ENCODE assay signal across 17 cellular contexts in genomic region chr5:107782770-107783169, GRCh38.
A peak's percentile ranks its signal among the peaks of the same experiment; 100 is the strongest.
DNase-seq lines count a peak whose midpoint lies in the region; ATAC-seq, FAIRE-seq and TF ChIP-seq lines count a peak whose summit lies in the region.
"Had no signal": no experiment of that assay in that cellular context is flagged by ENCODE, and none has a peak within 500 bp of the region (broad histone marks: within the 10 kb centered on the region; RNA-seq: fewer than 3 reads in every experiment).

No MANE protein-coding gene starts in this region.

- TF ChIP-seq CTCF in HepG2 (CRISPR knock-in tag; IDR thresholded peaks at IDR 0.05) (no peak), right lobe of liver (IDR thresholded peaks at IDR 0.05) (no peak), hepatocyte (IDR thresholded peaks at IDR 0.05; ENCODE audit: poor library complexity) (no peak)

- DNase-seq in HepG2 (ENCODE audit: low spot score) (no peak), right lobe of liver (no peak), SK-N-MC (ENCODE audit: low read depth, low spot score) (no peak), hepatocyte (ENCODE audit: low spot score) (no peak), NOMO-1 treated with dmso at 0.1 percent for 144 hours (lab: John Stamatoyannopoulos, UW; ENCODE audit: unreplicated experiment) (no peak)
- DNase-seq: CD8-positive, alpha-beta T cell; DMS 273 treated with DMSO at 0.1 percent for 48 hours; DMS53; DND-41; EL had no signal

- no peaks in the 10 kb centered on the region for H3K9me2 ChIP-seq in hepatocyte (replicated peaks; ENCODE audit: insufficient read depth)

- H3K4me1 ChIP-seq in HepG2 (ENCODE audit: insufficient read depth, low read length) (no peaks in the 10 kb centered on the region), right lobe of liver (no peaks in the 10 kb centered on the region), hepatocyte (ENCODE audit: insufficient read depth) (peaks cover 10% of the 10 kb centered on the region)
- H3K4me1 ChIP-seq: BLaER1 treated with 17β-estradiol and CSF1 and Interleukin-3, amounts not matched to agents 10 nM and 100 nM had no signal

- intact Hi-C loops in HepG2 (cut with micrococcal nuclease; ENCODE audit: unreplicated experiment) (no loop called here), right lobe of liver (cut with DNase I) (no loop called here)

- CTCF ChIA-PET in HepG2 (lab: Yijun Ruan, JAX; ENCODE audit: low intra/inter-chr PET ratio, low total read pairs) = no interaction called here

- POLR2A ChIA-PET in HepG2 (lab: Yijun Ruan, JAX) = no interaction called here

- in situ Hi-C loops in HepG2 (cut with HindIII; ENCODE audit: extremely low pct_ligation_motif_present, low pct_unique_long_range_greater_than_20kb) = no loop called here

- TF ChIP-seq RAD21 in HepG2 (CRISPR knock-in tag; IDR thresholded peaks at IDR 0.05) = no peak

- TF ChIP-seq EP300 in HepG2 (IDR thresholded peaks at IDR 0.05; ENCODE audit: low read depth in 2 of 2, low read length in 2 of 2) = no peak
- no peak for TF ChIP-seq EP300 in HepG2 (CRISPR knock-in tag; IDR thresholded peaks at IDR 0.05; ENCODE audit: borderline replicate concordance)

- H3K4me3 ChIP-seq in HepG2 (replicated peaks in 1 of 3; ENCODE audit: insufficient read depth in 1 of 3, low read depth in 2 of 3, low read length in 3 of 3) (no peak overlapping the region), right lobe of liver (no peak overlapping the region), SK-N-MC (no peak overlapping the region), hepatocyte (no peak overlapping the region)
- H3K4me3 ChIP-seq: BLaER1 treated with 17β-estradiol and CSF1 and Interleukin-3, amounts not matched to agents 10 nM and 100 nM; GM12878; GM23248; HAP-1 had no signal

- H3K27ac ChIP-seq in HepG2 (ENCODE audit: extremely low read length, insufficient read depth, low read length) (no peak overlapping the region), right lobe of liver (no peak overlapping the region), SK-N-MC (peak overlapping the region; percentile 34; the same call in 1 of the 2 replicates), hepatocyte (peak overlapping the region; percentile 61)
- H3K27ac ChIP-seq: 22Rv1; BLaER1 treated with 17β-estradiol and CSF1 and Interleukin-3, amounts not matched to agents 10 nM and 100 nM; GM23248 had no signal

- no peaks in the 10 kb centered on the region for H4K20me1 ChIP-seq in HepG2 (ENCODE audit: insufficient read depth, low read length)
- no peaks in the 10 kb centered on the region for H4K20me1 ChIP-seq in hepatocyte (ENCODE audit: insufficient read depth, poor library complexity, severe bottlenecking)
- H4K20me1 ChIP-seq: BLaER1 treated with 17β-estradiol and CSF1 and Interleukin-3, amounts not matched to agents 10 nM and 100 nM had no signal

- H3K27me3 ChIP-seq in HepG2 (ENCODE audit: control insufficient read depth in 1 of 2, insufficient read depth in 2 of 2, low read length in 2 of 2) (no peaks in the 10 kb centered on the region), right lobe of liver (no peaks in the 10 kb centered on the region), hepatocyte (no peaks in the 10 kb centered on the region)
- H3K27me3 ChIP-seq: BLaER1 treated with 17β-estradiol and CSF1 and Interleukin-3, amounts not matched to agents 10 nM and 100 nM had no signal

- TF ChIP-seq POLR2A in HepG2 (IDR thresholded peaks at IDR 0.05; ENCODE audit: insufficient read depth in 1 of 2, low read depth in 2 of 2, low read length in 2 of 2) (no peak), right lobe of liver (IDR thresholded peaks at IDR 0.05) (no peak)

- FAIRE-seq in HepG2 (lab: Jason Lieb, UNC) = no peak
- FAIRE-seq: GM12878 had no signal

- no peaks in the 10 kb centered on the region for H3K9me3 ChIP-seq in HepG2 (ENCODE audit: low read length)
- no peaks in the 10 kb centered on the region for H3K9me3 ChIP-seq in right lobe of liver
- peaks cover 10% of the 10 kb centered on the region; the same call in 1 of the 2 replicates for H3K9me3 ChIP-seq in SK-N-MC (ENCODE audit: low read depth, low read length)
- no peaks in the 10 kb centered on the region for H3K9me3 ChIP-seq in hepatocyte (ENCODE audit: low read depth)
- H3K9me3 ChIP-seq: HAP-1 had no signal

- ATAC-seq in HepG2 = no peak
- ATAC-seq in right lobe of liver = no peak
- ATAC-seq in GM19035 (IDR thresholded peaks at IDR 0.05; ENCODE audit: unreplicated experiment) = no peak
- no peak for ATAC-seq in HG03045 (IDR thresholded peaks at IDR 0.05; ENCODE audit: unreplicated experiment)
- ATAC-seq: CD8-positive, alpha-beta T cell; GM12878 had no signal

- no peak overlapping the region for H3K4me2 ChIP-seq in HepG2 (ENCODE audit: low read depth, low read length)
- peak overlapping the region; percentile 28 for H3K4me2 ChIP-seq in hepatocyte
- H3K4me2 ChIP-seq: BLaER1 treated with 17β-estradiol and CSF1 and Interleukin-3, amounts not matched to agents 10 nM and 100 nM had no signal

- WGBS in HepG2 (ENCODE audit: low lambda C conversion rate) = 0% methylated on average over 2 of the region's 2 CpGs
- WGBS in right lobe of liver (ENCODE audit: insufficient coverage, low coverage, low lambda C conversion rate, missing lambda C conversion rate) = 44% methylated on average over 2 of the region's 2 CpGs
- 28% methylated on average over 2 of the region's 2 CpGs for WGBS in hepatocyte (ENCODE audit: low lambda C conversion rate, missing lambda C conversion rate)

- no peak overlapping the region for H3K9ac ChIP-seq in HepG2 (ENCODE audit: insufficient read depth, low read depth, low read length)
- no peak overlapping the region for H3K9ac ChIP-seq in SK-N-MC (ENCODE audit: insufficient read length)
- H3K9ac ChIP-seq: BLaER1 treated with 17β-estradiol and CSF1 and Interleukin-3, amounts not matched to agents 10 nM and 100 nM; GM23248 had no signal

- no peaks in the 10 kb centered on the region for H3K36me3 ChIP-seq in HepG2 (replicated peaks in 1 of 2; ENCODE audit: control insufficient read depth in 1 of 2, insufficient read depth in 2 of 2, low read length in 2 of 2)
- no peaks in the 10 kb centered on the region for H3K36me3 ChIP-seq in right lobe of liver
- peaks cover 3% of the 10 kb centered on the region; the same call in 1 of the 2 replicates for H3K36me3 ChIP-seq in SK-N-MC (ENCODE audit: insufficient read depth, low read length)
- H3K36me3 ChIP-seq in hepatocyte (replicated peaks; ENCODE audit: insufficient read depth, low read depth) = no peaks in the 10 kb centered on the region
- H3K36me3 ChIP-seq: BLaER1 treated with 17β-estradiol and CSF1 and Interleukin-3, amounts not matched to agents 10 nM and 100 nM; HAP-1 had no signal

- H3K79me2 ChIP-seq in HepG2 (ENCODE audit: insufficient read depth, low read length) = no peaks in the 10 kb centered on the region
- H3K79me2 ChIP-seq in hepatocyte = no peaks in the 10 kb centered on the region

- H2AFZ ChIP-seq in HepG2 (ENCODE audit: low read length) (no peak overlapping the region), hepatocyte (no peak overlapping the region)
- H2AFZ ChIP-seq: GM23248 had no signal

- BruUV-seq in HepG2 (replicated peaks; lab: Mats Ljungman, UMichigan) = no TSS peak

TF ChIP-seq in HepG2, 621 proteins besides CTCF, POLR2A, EP300 and RAD21 (continues in another document):
- no peak for TF ChIP-seq KDM4B (CRISPR knock-in tag; IDR thresholded peaks at IDR 0.05)
- no peak for TF ChIP-seq ZNF12 (CRISPR knock-in tag; IDR thresholded peaks at IDR 0.05)
- TF ChIP-seq ZFP1 (CRISPR knock-in tag; IDR thresholded peaks at IDR 0.05) = no peak
- TF ChIP-seq MAZ (IDR thresholded peaks at IDR 0.05; ENCODE audit: borderline replicate concordance, low read depth, low read length) = no peak
- TF ChIP-seq MAZ (CRISPR knock-in tag; IDR thresholded peaks at IDR 0.05; ENCODE audit: low read depth) = no peak
- TF ChIP-seq MAFK (conservative IDR thresholded peaks at IDR 0.05 in 1 of 2, IDR thresholded peaks at IDR 0.05 in 1 of 2; ENCODE audit: low read length in 2 of 2) = peak; percentile 46 to 77; a peak in 3 of 4 replicates
- peak; percentile 58; the same call in 1 of the 2 replicates for TF ChIP-seq MAFF (IDR thresholded peaks at IDR 0.05; ENCODE audit: low read depth, low read length)
- TF ChIP-seq, protein P1, sequence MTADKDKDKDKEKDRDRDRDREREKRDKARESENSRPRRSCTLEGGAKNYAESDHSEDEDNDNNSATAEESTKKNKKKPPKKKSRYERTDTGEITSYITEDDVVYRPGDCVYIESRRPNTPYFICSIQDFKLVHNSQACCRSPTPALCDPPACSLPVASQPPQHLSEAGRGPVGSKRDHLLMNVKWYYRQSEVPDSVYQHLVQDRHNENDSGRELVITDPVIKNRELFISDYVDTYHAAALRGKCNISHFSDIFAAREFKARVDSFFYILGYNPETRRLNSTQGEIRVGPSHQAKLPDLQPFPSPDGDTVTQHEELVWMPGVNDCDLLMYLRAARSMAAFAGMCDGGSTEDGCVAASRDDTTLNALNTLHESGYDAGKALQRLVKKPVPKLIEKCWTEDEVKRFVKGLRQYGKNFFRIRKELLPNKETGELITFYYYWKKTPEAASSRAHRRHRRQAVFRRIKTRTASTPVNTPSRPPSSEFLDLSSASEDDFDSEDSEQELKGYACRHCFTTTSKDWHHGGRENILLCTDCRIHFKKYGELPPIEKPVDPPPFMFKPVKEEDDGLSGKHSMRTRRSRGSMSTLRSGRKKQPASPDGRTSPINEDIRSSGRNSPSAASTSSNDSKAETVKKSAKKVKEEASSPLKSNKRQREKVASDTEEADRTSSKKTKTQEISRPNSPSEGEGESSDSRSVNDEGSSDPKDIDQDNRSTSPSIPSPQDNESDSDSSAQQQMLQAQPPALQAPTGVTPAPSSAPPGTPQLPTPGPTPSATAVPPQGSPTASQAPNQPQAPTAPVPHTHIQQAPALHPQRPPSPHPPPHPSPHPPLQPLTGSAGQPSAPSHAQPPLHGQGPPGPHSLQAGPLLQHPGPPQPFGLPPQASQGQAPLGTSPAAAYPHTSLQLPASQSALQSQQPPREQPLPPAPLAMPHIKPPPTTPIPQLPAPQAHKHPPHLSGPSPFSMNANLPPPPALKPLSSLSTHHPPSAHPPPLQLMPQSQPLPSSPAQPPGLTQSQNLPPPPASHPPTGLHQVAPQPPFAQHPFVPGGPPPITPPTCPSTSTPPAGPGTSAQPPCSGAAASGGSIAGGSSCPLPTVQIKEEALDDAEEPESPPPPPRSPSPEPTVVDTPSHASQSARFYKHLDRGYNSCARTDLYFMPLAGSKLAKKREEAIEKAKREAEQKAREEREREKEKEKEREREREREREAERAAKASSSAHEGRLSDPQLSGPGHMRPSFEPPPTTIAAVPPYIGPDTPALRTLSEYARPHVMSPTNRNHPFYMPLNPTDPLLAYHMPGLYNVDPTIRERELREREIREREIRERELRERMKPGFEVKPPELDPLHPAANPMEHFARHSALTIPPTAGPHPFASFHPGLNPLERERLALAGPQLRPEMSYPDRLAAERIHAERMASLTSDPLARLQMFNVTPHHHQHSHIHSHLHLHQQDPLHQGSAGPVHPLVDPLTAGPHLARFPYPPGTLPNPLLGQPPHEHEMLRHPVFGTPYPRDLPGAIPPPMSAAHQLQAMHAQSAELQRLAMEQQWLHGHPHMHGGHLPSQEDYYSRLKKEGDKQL (CRISPR knock-in tag; IDR thresholded peaks at IDR 0.05; ENCODE audit: low read depth) = no peak
- TF ChIP-seq MBD4 (IDR thresholded peaks at IDR 0.05; ENCODE audit: borderline replicate concordance, low read length) = no peak
- no peak for TF ChIP-seq DNMT1 (CRISPR knock-in tag; IDR thresholded peaks at IDR 0.05)

Comparison
In these comparisons a context has a peak if more than half of its experiments do, and no peak if none do; other contexts are left out.
1. H3K27ac ChIP-seq: peak in SK-N-MC (single experiment) and hepatocyte (single experiment); none in HepG2 (single experiment) and right lobe of liver (0 of 3).